In genomic region chr19:5255602-5256231, GRCh38 we compare ENCODE assay signal across 26 cellular contexts.
"Had no signal": no experiment of that assay in that cellular context is flagged by ENCODE, and none has a peak within 500 bp of the region (broad histone marks: within the 10 kb centered on the region; RNA-seq: fewer than 3 reads in every experiment).

No MANE protein-coding gene starts in this region.

- H3K27ac Mint-ChIP-seq: activated naive CD4-positive, alpha-beta T cell treated with anti-CD3 and anti-CD28 coated beads for 36 hours; effector memory CD8-positive, alpha-beta T cell; immature natural killer cell; natural killer cell; progenitor cell of endocrine pancreas; stimulated activated memory B cell treated with anti-CD40 and anti-IgM and Interleukin-4, amounts not matched to agents 10 μg/mL and 1 μg/mL and 100 μg/mL, for 72 hours; stimulated activated naive CD8-positive, alpha-beta T cell treated with anti-CD3 and anti-CD28 coated beads, Interleukin-15, amount 100 ng/mL, for 72 hours had no signal

- H3K27me3 ChIP-seq: brain microvascular endothelial cell, gastroesophageal sphincter, left lung, thyroid gland, upper lobe of right lung had no signal

- H3K4me1 Mint-ChIP-seq: immature natural killer cell; natural killer cell; stimulated activated memory B cell treated with anti-CD40 and anti-IgM and Interleukin-4, amounts not matched to agents 10 μg/mL and 1 μg/mL and 100 μg/mL, for 72 hours; stimulated activated naive CD8-positive, alpha-beta T cell treated with anti-CD3 and anti-CD28 coated beads, Interleukin-15, amount 100 ng/mL, for 72 hours had no signal

- H3K4me2 ChIP-seq: smooth muscle cell had no signal

- H3K4me1 ChIP-seq: left lung, lower lobe of right lung, thyroid gland, upper lobe of right lung had no signal

- H3K27ac ChIP-seq: brain microvascular endothelial cell, coronary artery, gastroesophageal sphincter, left lung, lower lobe of right lung, thyroid gland, upper lobe of right lung had no signal

- DNase-seq: activated CD4-positive, alpha-beta T cell treated with anti-CD3 and anti-CD28 coated beads for 48 hours; activated CD4-positive, alpha-beta T cell treated with anti-CD3 and anti-CD28 coated beads, Interleukin-2, amount 50 U/mL, for 48 hours; activated CD8-positive, alpha-beta memory T cell treated with anti-CD3 and anti-CD28 coated beads for 24 hours; activated effector memory CD4-positive, alpha-beta T cell treated with anti-CD3 and anti-CD28 coated beads, Interleukin-2, amount 50 U/mL, for 16 hours; activated naive CD4-positive, alpha-beta T cell treated with anti-CD3 and anti-CD28 coated beads for 36 hours; amniotic stem cell; brain microvascular endothelial cell; effector memory CD8-positive, alpha-beta T cell; immature natural killer cell; kidney glomerular epithelial cell; left lung; lower lobe of right lung; mesenchymal stem cell; natural killer cell; stimulated activated CD4-positive, alpha-beta T cell treated with anti-CD3 and anti-CD28 coated beads, Interleukin-1b, Interleukin-23, amount 100 ng/mL, for 48 hours; stimulated activated CD4-positive, alpha-beta T cell treated with anti-CD3 and anti-CD28 coated beads, Interleukin-4, amount 100 ng/mL, for 4 hours; stimulated activated CD8-positive, alpha-beta memory T cell treated with anti-CD3 and anti-CD28 coated beads, Interleukin-4, amount 100 ng/mL, for 48 hours; stimulated activated naive CD8-positive, alpha-beta T cell treated with anti-CD3 and anti-CD28 coated beads, Interleukin-15, amount 100 ng/mL, for 72 hours; substantia nigra; thyroid gland; upper lobe of right lung had no signal

- H3K4me3 Mint-ChIP-seq: activated naive CD4-positive, alpha-beta T cell treated with anti-CD3 and anti-CD28 coated beads for 36 hours; effector memory CD8-positive, alpha-beta T cell; immature natural killer cell; natural killer cell; stimulated activated memory B cell treated with anti-CD40 and anti-IgM and Interleukin-4, amounts not matched to agents 10 μg/mL and 1 μg/mL and 100 μg/mL, for 72 hours; stimulated activated naive CD8-positive, alpha-beta T cell treated with anti-CD3 and anti-CD28 coated beads, Interleukin-15, amount 100 ng/mL, for 72 hours had no signal

- H3K4me3 ChIP-seq: coronary artery, gastroesophageal sphincter, left lung, lower lobe of right lung, smooth muscle cell, thyroid gland, upper lobe of right lung had no signal

- H3K9me3 ChIP-seq: thyroid gland had no signal

- H3K27me3 Mint-ChIP-seq: progenitor cell of endocrine pancreas; stimulated activated memory B cell treated with anti-CD40 and anti-IgM and Interleukin-4, amounts not matched to agents 10 μg/mL and 1 μg/mL and 100 μg/mL, for 72 hours; stimulated activated naive CD8-positive, alpha-beta T cell treated with anti-CD3 and anti-CD28 coated beads, Interleukin-15, amount 100 ng/mL, for 72 hours had no signal
